Comparison of ENCODE assay signal across 31 cellular contexts in genomic region chr1:150069923-150070322, GRCh38. TPM values are rescaled to one million over a fixed set of nuclear protein-coding genes. Genes with fewer than 3 reads are reported as not detected.
A peak's percentile ranks its signal among the peaks of the same experiment; 100 is the strongest.
DNase-seq lines count a peak whose midpoint lies in the region; ATAC-seq lines count a peak whose summit lies in the region.
"Had no signal": no experiment of that assay in that cellular context is flagged by ENCODE, and none has a peak within 500 bp of the region (broad histone marks: within the 10 kb centered on the region; RNA-seq: fewer than 3 reads in every experiment).

No MANE protein-coding gene starts in this region.

- DNase-seq in activated T-cell treated with anti-CD3 and anti-CD28 coated beads, Interleukin-2, amount 50 U/mL, for 72 hours, result no peak
- DNase-seq in activated T-cell treated with anti-CD3 and anti-CD28 coated beads, Interleukin-2, amount 50 U/mL, for 24 hours, result no peak
- DNase-seq in T-helper 17 cell, result no peak
- no peak for DNase-seq in memory B cell (ENCODE audit: low spot score in 2 of 2)
- DNase-seq in stimulated activated naive B cell treated with anti-CD40 and anti-IgM and Interleukin-4, amounts not matched to agents 10 μg/mL and 1 μg/mL and 100 μg/mL, for 72 hours, result no peak
- DNase-seq in NCI-H510A (lab: John Stamatoyannopoulos, UW), result no peak
- DNase-seq: ACHN; activated CD4-positive, alpha-beta T cell treated with anti-CD3 and anti-CD28 coated beads, Interleukin-2, amount 10 ng/mL, durations not matched to agents 7 days and 5 days; activated naive CD4-positive, alpha-beta T cell treated with anti-CD3 and anti-CD28 coated beads, Interleukin-2, amount 10 ng/mL, durations not matched to agents 7 days and 5 days; amygdala; DMS 273 treated with DMSO at 0.1 percent for 48 hours; EL; foreskin melanocyte; GOT3; heart right ventricle; Karpas-422; kidney; left ventricle myocardium superior; NCI-H1417 treated with DMSO at 0.1 percent for 48 hours; NCI-H2029 treated with DMSO at 0.1 percent for 48 hours; NCI-H2227 treated with DMSO at 0.1 percent for 48 hours; NCI-H526 treated with DMSO at 0.1 percent for 48 hours; PC-3; T-helper 9 cell; uterus had no signal

- no peaks in the 10 kb centered on the region for H3K9me3 Mint-ChIP-seq in activated T-cell treated with anti-CD3 and anti-CD28 coated beads, Interleukin-2, amount 50 U/mL, for 72 hours
- no peaks in the 10 kb centered on the region for H3K9me3 Mint-ChIP-seq in activated T-cell treated with anti-CD3 and anti-CD28 coated beads, Interleukin-2, amount 50 U/mL, for 24 hours
- no peaks in the 10 kb centered on the region for H3K9me3 Mint-ChIP-seq in memory B cell
- H3K9me3 Mint-ChIP-seq in stimulated activated naive B cell treated with anti-CD40 and anti-IgM and Interleukin-4, amounts not matched to agents 10 μg/mL and 1 μg/mL and 100 μg/mL, for 72 hours, result no peaks in the 10 kb centered on the region
- H3K9me3 Mint-ChIP-seq: activated CD4-positive, alpha-beta T cell treated with anti-CD3 and anti-CD28 coated beads, Interleukin-2, amount 10 ng/mL, durations not matched to agents 7 days and 5 days; activated naive CD4-positive, alpha-beta T cell treated with anti-CD3 and anti-CD28 coated beads, Interleukin-2, amount 10 ng/mL, durations not matched to agents 7 days and 5 days; stimulated activated naive CD8-positive, alpha-beta T cell treated with anti-CD3 and anti-CD28 coated beads, Interleukin-15, Interleukin-2, amounts not matched to agents 100 ng/mL and 50 ng/mL, for 24 hours had no signal

- peak overlapping the region in 1 of 2 donors; percentile 16 for H3K4me3 Mint-ChIP-seq in activated T-cell treated with anti-CD3 and anti-CD28 coated beads, Interleukin-2, amount 50 U/mL, for 72 hours
- H3K4me3 Mint-ChIP-seq in activated T-cell treated with anti-CD3 and anti-CD28 coated beads, Interleukin-2, amount 50 U/mL, for 24 hours, result no peak overlapping the region
- no peak overlapping the region for H3K4me3 Mint-ChIP-seq in T-helper 17 cell
- H3K4me3 Mint-ChIP-seq in memory B cell, result no peak overlapping the region
- H3K4me3 Mint-ChIP-seq in stimulated activated naive B cell treated with anti-CD40 and anti-IgM and Interleukin-4, amounts not matched to agents 10 μg/mL and 1 μg/mL and 100 μg/mL, for 72 hours, result no peak overlapping the region
- H3K4me3 Mint-ChIP-seq: activated naive CD4-positive, alpha-beta T cell treated with anti-CD3 and anti-CD28 coated beads, Interleukin-2, amount 10 ng/mL, durations not matched to agents 7 days and 5 days; B cell had no signal

- no peaks in the 10 kb centered on the region for H3K27me3 Mint-ChIP-seq in activated T-cell treated with anti-CD3 and anti-CD28 coated beads, Interleukin-2, amount 50 U/mL, for 72 hours (ENCODE audit: low read depth)
- no peaks in the 10 kb centered on the region for H3K27me3 Mint-ChIP-seq in activated T-cell treated with anti-CD3 and anti-CD28 coated beads, Interleukin-2, amount 50 U/mL, for 24 hours
- H3K27me3 Mint-ChIP-seq in T-helper 17 cell, result no peaks in the 10 kb centered on the region
- H3K27me3 Mint-ChIP-seq in memory B cell, result no peaks in the 10 kb centered on the region
- no peaks in the 10 kb centered on the region for H3K27me3 Mint-ChIP-seq in stimulated activated naive B cell treated with anti-CD40 and anti-IgM and Interleukin-4, amounts not matched to agents 10 μg/mL and 1 μg/mL and 100 μg/mL, for 72 hours
- H3K27me3 Mint-ChIP-seq: activated CD4-positive, alpha-beta T cell treated with anti-CD3 and anti-CD28 coated beads, Interleukin-2, amount 10 ng/mL, durations not matched to agents 7 days and 5 days; activated naive CD4-positive, alpha-beta T cell treated with anti-CD3 and anti-CD28 coated beads, Interleukin-2, amount 10 ng/mL, durations not matched to agents 7 days and 5 days; B cell; stimulated activated naive CD8-positive, alpha-beta T cell treated with anti-CD3 and anti-CD28 coated beads, Interleukin-15, Interleukin-2, amounts not matched to agents 100 ng/mL and 50 ng/mL, for 24 hours had no signal

- peaks cover 3 to 7% of the 10 kb centered on the region in 2 donors for H3K36me3 Mint-ChIP-seq in activated T-cell treated with anti-CD3 and anti-CD28 coated beads, Interleukin-2, amount 50 U/mL, for 72 hours (ENCODE audit: insufficient read depth in 2 of 2)
- peaks cover 59% of the 10 kb centered on the region for H3K36me3 Mint-ChIP-seq in activated T-cell treated with anti-CD3 and anti-CD28 coated beads, Interleukin-2, amount 50 U/mL, for 24 hours (ENCODE audit: low read depth)
- peaks cover 4% of the 10 kb centered on the region for H3K36me3 Mint-ChIP-seq in T-helper 17 cell (ENCODE audit: low read depth)
- peaks cover 12% of the 10 kb centered on the region for H3K36me3 Mint-ChIP-seq in memory B cell
- peaks cover 10 to 27% of the 10 kb centered on the region in 2 donors for H3K36me3 Mint-ChIP-seq in stimulated activated naive B cell treated with anti-CD40 and anti-IgM and Interleukin-4, amounts not matched to agents 10 μg/mL and 1 μg/mL and 100 μg/mL, for 72 hours

- peak overlapping the region; percentile 29 for H3K27ac Mint-ChIP-seq in activated T-cell treated with anti-CD3 and anti-CD28 coated beads, Interleukin-2, amount 50 U/mL, for 72 hours
- H3K27ac Mint-ChIP-seq in activated T-cell treated with anti-CD3 and anti-CD28 coated beads, Interleukin-2, amount 50 U/mL, for 24 hours, result no peak overlapping the region
- H3K27ac Mint-ChIP-seq in T-helper 17 cell (peak overlapping the region; percentile 92), memory B cell (peak overlapping the region; percentile 2)
- peak overlapping the region; percentile 32 for H3K27ac Mint-ChIP-seq in stimulated activated naive B cell treated with anti-CD40 and anti-IgM and Interleukin-4, amounts not matched to agents 10 μg/mL and 1 μg/mL and 100 μg/mL, for 72 hours
- H3K27ac Mint-ChIP-seq: activated CD4-positive, alpha-beta T cell treated with anti-CD3 and anti-CD28 coated beads, Interleukin-2, amount 10 ng/mL, durations not matched to agents 7 days and 5 days; activated naive CD4-positive, alpha-beta T cell treated with anti-CD3 and anti-CD28 coated beads, Interleukin-2, amount 10 ng/mL, durations not matched to agents 7 days and 5 days; B cell; stimulated activated naive CD8-positive, alpha-beta T cell treated with anti-CD3 and anti-CD28 coated beads, Interleukin-15, Interleukin-2, amounts not matched to agents 100 ng/mL and 50 ng/mL, for 24 hours had no signal

- peaks cover 48% of the 10 kb centered on the region for H3K4me1 Mint-ChIP-seq in activated T-cell treated with anti-CD3 and anti-CD28 coated beads, Interleukin-2, amount 50 U/mL, for 72 hours (ENCODE audit: low read depth)
- peaks cover 36% of the 10 kb centered on the region for H3K4me1 Mint-ChIP-seq in activated T-cell treated with anti-CD3 and anti-CD28 coated beads, Interleukin-2, amount 50 U/mL, for 24 hours (ENCODE audit: low read depth)
- peaks cover 24% of the 10 kb centered on the region for H3K4me1 Mint-ChIP-seq in T-helper 17 cell
- peaks cover 16% of the 10 kb centered on the region for H3K4me1 Mint-ChIP-seq in memory B cell
- peaks cover 13 to 36% of the 10 kb centered on the region in 2 donors for H3K4me1 Mint-ChIP-seq in stimulated activated naive B cell treated with anti-CD40 and anti-IgM and Interleukin-4, amounts not matched to agents 10 μg/mL and 1 μg/mL and 100 μg/mL, for 72 hours

- no peak for ATAC-seq in activated T-cell treated with anti-CD3 and anti-CD28 coated beads, Interleukin-2, amount 50 U/mL, for 72 hours (replicated peaks in 1 of 2)
- ATAC-seq in T-helper 17 cell (no peak), memory B cell (ENCODE audit: low read depth) (no peak), GM18861 (IDR thresholded peaks at IDR 0.05; ENCODE audit: unreplicated experiment) (no peak), HG03565 (IDR thresholded peaks at IDR 0.05; ENCODE audit: unreplicated experiment) (no peak)
- no peak for ATAC-seq in stimulated activated naive B cell treated with anti-CD40 and anti-IgM and Interleukin-4, amounts not matched to agents 10 μg/mL and 1 μg/mL and 100 μg/mL, for 72 hours (replicated peaks)
- ATAC-seq: heart right ventricle, left ventricle myocardium superior, PC-3, SK-N-SH treated with all-trans-retinoic acid at 6 μM for 48 hours had no signal

- H3K9me3 ChIP-seq in T-helper 17 cell (ENCODE audit: control insufficient read depth, low read length, poor library complexity, severe bottlenecking), result no peaks in the 10 kb centered on the region
- H3K9me3 ChIP-seq: heart right ventricle, thoracic aorta, uterus had no signal

RNA-seq across cellular contexts. Expression of gene VPS45, which starts 2.3 kb away (rescaled TPM):
- 10 to 100 TPM; 32.4 to 35.4 TPM for total RNA-seq in activated T-cell treated with anti-CD3 and anti-CD28 coated beads, Interleukin-2, amount 50 U/mL, for 72 hours
- 10 to 100 TPM; 17.5 to 18.4 TPM for total RNA-seq in T-helper 17 cell

RNA-seq across cellular contexts. Expression of gene OTUD7B, which starts 59.4 kb away (rescaled TPM):
- 10 to 100 TPM; 30.3 to 34.8 TPM for total RNA-seq in activated T-cell treated with anti-CD3 and anti-CD28 coated beads, Interleukin-2, amount 50 U/mL, for 72 hours
- 10 to 100 TPM in 1 of 2 donors, 1 to 10 TPM in 1; 5.9 to 10.5 TPM for total RNA-seq in T-helper 17 cell
